ENCODE assay signal across 8 cellular contexts in genomic region chr17:42458497-42459255, GRCh38. TPM values are rescaled to one million over a fixed set of nuclear protein-coding genes. Genes with fewer than 3 reads are reported as not detected.
DNase-seq lines count a peak whose midpoint lies in the region; ATAC-seq and TF ChIP-seq lines count a peak whose summit lies in the region.

TSS of gene ATP6V0A1 (plus strand) at chr17:42458878. CDS start at chr17:42460895, 2,017 bp downstream.

- peak within 1 kb of the TSS; percentile 83 for H3K4me3 ChIP-seq in kidney epithelial cell (ENCODE audit: low read depth, low read length)

- H3K4me1 Mint-ChIP-seq in chondrocyte (ENCODE audit: low read depth): peaks cover 47% of the 10 kb centered on the region

- peak; percentile 80 for DNase-seq in SIG-M5 treated with dmso at 0.1 percent for 504 hours (lab: John Stamatoyannopoulos, UW; ENCODE audit: unreplicated experiment)
- no peak for DNase-seq in SIG-M5 (lab: John Stamatoyannopoulos, UW)
- DNase-seq in NCI-H345 treated with DMSO at 0.1 percent for 48 hours (lab: John Stamatoyannopoulos, UW; ENCODE audit: unreplicated experiment): peak; percentile 89
- peak; percentile 88 to 90 for DNase-seq in activated CD4-positive, alpha-beta T cell treated with anti-CD3 and anti-CD28 coated beads for 24 hours (ENCODE audit: low read depth in 2 of 2)
- DNase-seq in chondrocyte (ENCODE audit: low spot score): peak; percentile 95
- no peak for DNase-seq in kidney epithelial cell (ENCODE audit: low read depth)
- peak; percentile 95 for DNase-seq in stimulated activated CD4-positive, alpha-beta T cell treated with anti-CD3 and anti-CD28 coated beads, Interleukin-15, amount 100 ng/mL, for 24 hours

- H3K36me3 Mint-ChIP-seq in chondrocyte (ENCODE audit: low read depth): peaks cover 5% of the 10 kb centered on the region

- H3K36me3 ChIP-seq in kidney epithelial cell (ENCODE audit: control insufficient read depth, insufficient read depth, low read length): no peaks in the 10 kb centered on the region

- H3K27ac Mint-ChIP-seq in chondrocyte (ENCODE audit: unreplicated experiment): peak within 1 kb of the TSS; percentile 93

- no peaks in the 10 kb centered on the region for H3K27me3 ChIP-seq in kidney epithelial cell (ENCODE audit: control insufficient read depth, insufficient read depth, low read length)

- TF ChIP-seq CTCF in chondrocyte (IDR thresholded peaks at IDR 0.05) (no peak), kidney epithelial cell (IDR thresholded peaks at IDR 0.05; ENCODE audit: insufficient read depth, low read length, poor library complexity, severe bottlenecking) (no peak)

- H3K9me3 Mint-ChIP-seq in chondrocyte (ENCODE audit: low read depth): no peaks in the 10 kb centered on the region

- ATAC-seq in HG03108 (IDR thresholded peaks at IDR 0.05; ENCODE audit: unreplicated experiment): peak; percentile 67

- H3K27me3 Mint-ChIP-seq in chondrocyte (ENCODE audit: low read depth): no peaks in the 10 kb centered on the region

- H3K4me3 Mint-ChIP-seq in chondrocyte (ENCODE audit: unreplicated experiment): peak within 1 kb of the TSS; percentile 94

RNA-seq across cellular contexts. Expression of gene ATP6V0A1, which starts in this region (rescaled TPM):
- total RNA-seq in chondrocyte (49.9 to 63.4 TPM (median 61.3 TPM) in 3 replicates), kidney epithelial cell (43.9 and 46.4 TPM in 2 replicates)

Comparison
In these comparisons a context has a peak if more than half of its experiments do, and no peak if none do; other contexts are left out.
1. DNase-seq: peak in SIG-M5 treated with dmso at 0.1 percent for 504 hours (single experiment), NCI-H345 treated with DMSO at 0.1 percent for 48 hours (single experiment), activated CD4-positive, alpha-beta T cell treated with anti-CD3 and anti-CD28 coated beads for 24 hours (2 of 2), chondrocyte (single experiment) and stimulated activated CD4-positive, alpha-beta T cell treated with anti-CD3 and anti-CD28 coated beads, Interleukin-15, amount 100 ng/mL, for 24 hours (single experiment); none in SIG-M5 (single experiment) and kidney epithelial cell (single experiment).